ENCODE assay signal across 1 cellular context in the genomic region with DNA sequence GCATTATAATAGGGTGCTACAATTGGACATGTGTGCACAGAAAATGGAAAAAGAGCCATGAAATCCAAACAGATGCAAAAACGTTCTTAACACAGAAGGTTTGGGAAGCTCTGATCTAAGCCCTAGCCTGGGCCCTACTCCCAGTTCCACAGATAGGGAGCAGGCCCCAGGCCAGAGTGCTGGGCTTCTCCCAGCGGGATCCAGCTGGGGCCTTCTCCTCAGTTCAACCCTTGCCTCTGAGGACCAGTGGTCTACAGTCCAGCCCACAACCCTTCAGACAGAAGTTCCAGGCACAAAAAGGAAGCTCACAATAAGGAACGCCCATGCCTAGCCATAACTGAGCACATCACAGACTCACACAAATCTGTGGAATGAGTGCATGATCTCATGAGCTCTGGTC. TPM values are rescaled to one million over a fixed set of nuclear protein-coding genes. Genes with fewer than 3 reads are reported as not detected.
"Had no signal": no experiment of that assay in that cellular context is flagged by ENCODE, and none has a peak within 500 bp of the region (broad histone marks: within the 10 kb centered on the region; RNA-seq: fewer than 3 reads in every experiment).

No MANE protein-coding gene starts in this region.

RNA-seq across cellular contexts. Expression of a gene that starts 16.8 kb away (rescaled TPM):
- polyA plus RNA-seq: naive thymus-derived CD8-positive, alpha-beta T cell had no signal
